Comparison of ENCODE assay signal across 8 cellular contexts in the genomic region with DNA sequence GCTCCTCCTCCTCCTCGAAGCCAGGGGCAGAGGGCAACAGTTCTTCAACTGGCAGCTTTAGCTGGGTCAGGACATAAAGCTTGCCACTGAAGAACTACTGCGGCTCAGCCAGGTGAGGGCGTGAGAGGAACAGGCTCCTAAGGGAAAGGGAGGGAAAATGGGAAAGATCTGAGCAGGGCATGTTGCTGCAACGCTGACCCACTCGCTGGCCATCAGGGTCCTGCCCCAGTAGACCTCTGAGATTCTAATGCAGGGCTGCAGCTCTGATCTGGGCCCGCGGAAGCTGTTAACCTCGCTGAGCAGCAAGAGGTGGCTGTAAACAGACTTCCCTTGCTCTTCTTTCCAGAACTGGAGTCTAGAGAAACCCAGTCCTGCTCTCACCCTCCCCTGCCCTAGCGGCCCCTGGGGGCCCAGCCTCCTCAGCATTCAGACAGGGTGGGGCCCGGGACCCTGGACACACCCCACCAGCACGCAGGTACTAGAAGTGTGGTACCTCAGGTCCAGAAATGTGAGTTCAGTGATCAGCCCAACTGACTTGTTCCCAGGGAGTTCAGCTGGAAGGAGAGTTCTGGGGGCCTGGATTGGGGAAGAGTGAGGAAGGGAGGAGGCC. TPM values are rescaled to one million over a fixed set of nuclear protein-coding genes. Genes with fewer than 3 reads are reported as not detected.
A peak's percentile ranks its signal among the peaks of the same experiment; 100 is the strongest.
DNase-seq lines count a peak whose midpoint lies in the region; ATAC-seq, FAIRE-seq and TF ChIP-seq lines count a peak whose summit lies in the region.

No MANE protein-coding gene starts in this region.

- H3K4me1 ChIP-seq in right cardiac atrium (ENCODE audit: control insufficient read depth, insufficient read depth, low read length): peaks cover 10% of the 10 kb centered on the region
- peaks cover 54% of the 10 kb centered on the region for H3K4me1 ChIP-seq in skeletal muscle satellite cell (ENCODE audit: control insufficient read depth, insufficient read depth, low read length)

- peak overlapping the region; percentile 97 for H3K27ac Mint-ChIP-seq in WTC11

- H3K36me3 ChIP-seq in skeletal muscle satellite cell (ENCODE audit: insufficient read depth, low read length): peaks cover 39% of the 10 kb centered on the region

- peak overlapping the region; percentile 93 for H3K4me3 Mint-ChIP-seq in WTC11

- peaks cover 4% of the 10 kb centered on the region for H3K27me3 Mint-ChIP-seq in WTC11 (ENCODE audit: low read depth)

- H3K4me1 Mint-ChIP-seq in WTC11: peaks cover 24% of the 10 kb centered on the region

- peak overlapping the region; percentile 95 for H3K9ac ChIP-seq in skeletal muscle satellite cell (ENCODE audit: low read depth, low read length)

- no peak for TF ChIP-seq CTCF in WTC11 (IDR thresholded peaks at IDR 0.05)

- intact Hi-C loops in right cardiac atrium (cut with DNase I): loop anchor here in 1 of 4 donors (5.0 kb wide), 1 partner anchor 42 kb away; no protein-coding TSS in a partner anchor

- H3K27ac ChIP-seq in right cardiac atrium (ENCODE audit: low read length): peak overlapping the region; percentile 85

- H3K36me3 Mint-ChIP-seq in WTC11: no peaks in the 10 kb centered on the region

- CTCF ChIA-PET in WTC11 (lab: Charles Lee): interaction anchor here (0.6 to 5.7 kb wide), 31 partner anchors 9 to 218 kb away, joined by 3 to 64 read pairs (median 5); a partner anchor contains a TSS

- H3K4me2 ChIP-seq in skeletal muscle satellite cell (ENCODE audit: low read length): peak overlapping the region; percentile 99

- peak overlapping the region; percentile 90 for H3K4me3 ChIP-seq in right cardiac atrium (ENCODE audit: low read length)
- H3K4me3 ChIP-seq in skeletal muscle satellite cell (ENCODE audit: low read length): peak overlapping the region; percentile 79

- H3K9me3 ChIP-seq in right cardiac atrium (ENCODE audit: control insufficient read depth, low read length) (no peaks in the 10 kb centered on the region), skeletal muscle satellite cell (replicated peaks; ENCODE audit: low read length) (no peaks in the 10 kb centered on the region)

- no peaks in the 10 kb centered on the region for H3K9me3 Mint-ChIP-seq in WTC11

- FAIRE-seq in HTR-8/SVneo (lab: Jason Lieb, UNC): peak; percentile 94

- ATAC-seq in WTC11 (peak; percentile 2), right cardiac atrium (no peak), GM19324 (IDR thresholded peaks at IDR 0.05; ENCODE audit: low FRiP score, unreplicated experiment) (no peak)

- POLR2A ChIA-PET in WTC11 (lab: Charles Lee): interaction anchor here (0.6 to 1.5 kb wide), 9 partner anchors 9 to 140 kb away, joined by 3 to 4 read pairs (median 3); a partner anchor contains a TSS

- peak; percentile 46 for DNase-seq in COLO668 (lab: John Stamatoyannopoulos, UW; ENCODE audit: unreplicated experiment)
- DNase-seq in HTR-8/SVneo (ENCODE audit: insufficient read length, low spot score): peak; percentile 83
- DNase-seq in WTC11 (ENCODE audit: low spot score): peak; percentile 78
- peak in 2 of 3 donors; percentile 64 to 67 for DNase-seq in right cardiac atrium
- no peak for DNase-seq in SKM-1 (lab: John Stamatoyannopoulos, UW; ENCODE audit: unreplicated experiment)
- DNase-seq in 8988T: no peak

- H3K27me3 ChIP-seq in right cardiac atrium (ENCODE audit: control insufficient read depth, insufficient read depth): no peaks in the 10 kb centered on the region
- H3K27me3 ChIP-seq in skeletal muscle satellite cell (ENCODE audit: control insufficient read depth, insufficient read depth, low read length): no peaks in the 10 kb centered on the region

- 12% methylated on average over 11 of the region's 11 CpGs for WGBS in right cardiac atrium

TF ChIP-seq in WTC11, 78 proteins besides CTCF, POLR2A, EP300 and RAD21:
- TF ChIP-seq ZNF121 (CRISPR knock-in tag; IDR thresholded peaks at IDR 0.05) (peak; percentile 76), CREM (CRISPR knock-in tag; IDR thresholded peaks at IDR 0.05) (no peak), SOX15 (CRISPR knock-in tag; IDR thresholded peaks at IDR 0.05) (no peak)
- TF ChIP-seq, protein P1, sequence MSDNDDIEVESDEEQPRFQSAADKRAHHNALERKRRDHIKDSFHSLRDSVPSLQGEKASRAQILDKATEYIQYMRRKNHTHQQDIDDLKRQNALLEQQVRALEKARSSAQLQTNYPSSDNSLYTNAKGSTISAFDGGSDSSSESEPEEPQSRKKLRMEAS (CRISPR knock-in tag; IDR thresholded peaks at IDR 0.05): peak; percentile 77
- TF ChIP-seq, protein P2, sequence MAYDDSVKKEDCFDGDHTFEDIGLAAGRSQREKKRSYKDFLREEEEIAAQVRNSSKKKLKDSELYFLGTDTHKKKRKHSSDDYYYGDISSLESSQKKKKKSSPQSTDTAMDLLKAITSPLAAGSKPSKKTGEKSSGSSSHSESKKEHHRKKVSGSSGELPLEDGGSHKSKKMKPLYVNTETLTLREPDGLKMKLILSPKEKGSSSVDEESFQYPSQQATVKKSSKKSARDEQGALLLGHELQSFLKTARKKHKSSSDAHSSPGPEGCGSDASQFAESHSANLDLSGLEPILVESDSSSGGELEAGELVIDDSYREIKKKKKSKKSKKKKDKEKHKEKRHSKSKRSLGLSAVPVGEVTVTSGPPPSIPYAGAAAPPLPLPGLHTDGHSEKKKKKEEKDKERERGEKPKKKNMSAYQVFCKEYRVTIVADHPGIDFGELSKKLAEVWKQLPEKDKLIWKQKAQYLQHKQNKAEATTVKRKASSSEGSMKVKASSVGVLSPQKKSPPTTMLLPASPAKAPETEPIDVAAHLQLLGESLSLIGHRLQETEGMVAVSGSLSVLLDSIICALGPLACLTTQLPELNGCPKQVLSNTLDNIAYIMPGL (CRISPR knock-in tag; IDR thresholded peaks at IDR 0.05): 0 out of 2 replicates have a peak, but pooled peaks have one; percentile 23

RNA-seq across cellular contexts. Expression of a gene that starts 3.8 kb away (rescaled TPM):
- 1.4 to 1.9 TPM (median 1.4 TPM) in 3 replicates for total RNA-seq in WTC11 (2021)
- total RNA-seq in right cardiac atrium: 1 to 10 TPM; 1.9 to 6.1 (median 2.3) TPM
- polyA plus RNA-seq in right cardiac atrium: 1.5 TPM
- 0.51 and 0.66 TPM in 2 replicates for total RNA-seq in skeletal muscle satellite cell (2012; rRNA removed)

RNA-seq across cellular contexts. Expression of a gene that starts 10.5 kb away (rescaled TPM):
- 14.0 to 16.4 TPM (median 15.1 TPM) in 3 replicates for total RNA-seq in WTC11 (2021)
- total RNA-seq in right cardiac atrium: 10 to 100 TPM in 3 of 4 donors, 1 to 10 TPM in 1; 9.2 to 11.2 (median 11.0) TPM
- 10.2 TPM for polyA plus RNA-seq in right cardiac atrium
- total RNA-seq in skeletal muscle satellite cell (2012; rRNA removed): 28.4 and 35.2 TPM in 2 replicates

RNA-seq across cellular contexts. Expression of a gene that starts 28.7 kb away (rescaled TPM):
- total RNA-seq in WTC11 (2021) (1.6 to 2.7 TPM (median 2.1 TPM) in 3 replicates), right cardiac atrium (1 to 10 TPM in 3 of 4 donors, under 1 TPM in 1; 0.45 to 2.1 (median 1.2) TPM)
- 1.1 TPM for polyA plus RNA-seq in right cardiac atrium
- total RNA-seq in skeletal muscle satellite cell (2012; rRNA removed): not detected in 2 replicates

RNA-seq across cellular contexts. Expression of a gene that starts 29.3 kb away (rescaled TPM):
- total RNA-seq in WTC11 (2021) (323 to 388 TPM (median 328 TPM) in 3 replicates), right cardiac atrium (100 to 1,000 TPM; 134 to 187 (median 152) TPM)
- polyA plus RNA-seq in right cardiac atrium: 72.1 TPM
- 93.5 and 107 TPM in 2 replicates for total RNA-seq in skeletal muscle satellite cell (2012; rRNA removed)

RNA-seq across cellular contexts. Expression of a gene that starts 47.9 kb away (rescaled TPM):
- total RNA-seq in WTC11 (2021) (16.7 to 26.2 TPM (median 22.1 TPM) in 3 replicates), right cardiac atrium (100 to 1,000 TPM; 160 to 288 (median 264) TPM)
- 215 TPM for polyA plus RNA-seq in right cardiac atrium
- 48.2 and 205 TPM in 2 replicates for total RNA-seq in skeletal muscle satellite cell (2012; rRNA removed)

Comparison
In these comparisons a context has a peak if more than half of its experiments do, and no peak if none do; other contexts are left out.
1. DNase-seq: peak in COLO668 (single experiment), HTR-8/SVneo (single experiment), WTC11 (single experiment) and right cardiac atrium (2 of 3); none in SKM-1 (single experiment) and 8988T (single experiment).